14 cellular contexts compared by ENCODE assay signal in genomic region chr13:102913924-102914628, GRCh38.
DNase-seq lines count a peak whose midpoint lies in the region; ATAC-seq, FAIRE-seq and TF ChIP-seq lines count a peak whose summit lies in the region.
"Had no signal": no experiment of that assay in that cellular context is flagged by ENCODE, and none has a peak within 500 bp of the region (broad histone marks: within the 10 kb centered on the region; RNA-seq: fewer than 3 reads in every experiment).

No MANE protein-coding gene starts in this region.

- H3K4me3 Mint-ChIP-seq in stimulated activated effector memory CD8-positive, alpha-beta T cell treated with anti-CD3 and anti-CD28 coated beads, Interleukin-12 subunit alpha, Interleukin-12 subunit beta, amount 100 ng/mL, for 72 hours, result no peak overlapping the region
- H3K4me3 Mint-ChIP-seq: activated CD8-positive, alpha-beta T cell treated with anti-CD3 and anti-CD28 coated beads for 36 hours; stimulated activated naive CD8-positive, alpha-beta T cell treated with anti-CD3 and anti-CD28 coated beads, Interleukin-15, Interleukin-2, amounts not matched to agents 100 ng/mL and 50 ng/mL, for 24 hours had no signal

- no peak for TF ChIP-seq CTCF in bronchial epithelial cell (IDR thresholded peaks at IDR 0.05; ENCODE audit: insufficient read depth, low read length, severe bottlenecking)
- TF ChIP-seq CTCF in omental fat pad (IDR thresholded peaks at IDR 0.05), result no peak
- TF ChIP-seq CTCF in GM20000 (IDR thresholded peaks at IDR 0.05; ENCODE audit: extremely low read depth, missing control alignments), result no peak

- no peak overlapping the region for H3K4me3 ChIP-seq in bronchial epithelial cell (ENCODE audit: low read depth, low read length)
- H3K4me3 ChIP-seq: MG63 had no signal

- FAIRE-seq in bronchial epithelial cell (lab: Jason Lieb, UNC), result no peak
- FAIRE-seq: H1 had no signal

- ATAC-seq in omental fat pad (ENCODE audit: low FRiP score), result no peak
- ATAC-seq in HG03439 (IDR thresholded peaks at IDR 0.05; ENCODE audit: unreplicated experiment), result no peak
- no peak for ATAC-seq in stimulated activated effector memory CD8-positive, alpha-beta T cell treated with anti-CD3 and anti-CD28 coated beads, Interleukin-12 subunit alpha, Interleukin-12 subunit beta, amount 100 ng/mL, for 72 hours
- ATAC-seq: activated CD8-positive, alpha-beta T cell treated with anti-CD3 and anti-CD28 coated beads for 36 hours had no signal

- H3K27me3 ChIP-seq in bronchial epithelial cell (ENCODE audit: control insufficient read depth, insufficient read depth, low read length), result no peaks in the 10 kb centered on the region
- H3K27me3 ChIP-seq: MG63 had no signal

- no peaks in the 10 kb centered on the region for H3K9me3 Mint-ChIP-seq in stimulated activated effector memory CD8-positive, alpha-beta T cell treated with anti-CD3 and anti-CD28 coated beads, Interleukin-12 subunit alpha, Interleukin-12 subunit beta, amount 100 ng/mL, for 72 hours
- H3K9me3 Mint-ChIP-seq: stimulated activated naive CD8-positive, alpha-beta T cell treated with anti-CD3 and anti-CD28 coated beads, Interleukin-15, Interleukin-2, amounts not matched to agents 100 ng/mL and 50 ng/mL, for 24 hours had no signal

- H3K4me1 Mint-ChIP-seq in stimulated activated effector memory CD8-positive, alpha-beta T cell treated with anti-CD3 and anti-CD28 coated beads, Interleukin-12 subunit alpha, Interleukin-12 subunit beta, amount 100 ng/mL, for 72 hours, result no peaks in the 10 kb centered on the region

- H3K27ac Mint-ChIP-seq in stimulated activated effector memory CD8-positive, alpha-beta T cell treated with anti-CD3 and anti-CD28 coated beads, Interleukin-12 subunit alpha, Interleukin-12 subunit beta, amount 100 ng/mL, for 72 hours, result no peak overlapping the region
- H3K27ac Mint-ChIP-seq: activated CD8-positive, alpha-beta T cell treated with anti-CD3 and anti-CD28 coated beads for 36 hours; stimulated activated naive CD8-positive, alpha-beta T cell treated with anti-CD3 and anti-CD28 coated beads, Interleukin-15, Interleukin-2, amounts not matched to agents 100 ng/mL and 50 ng/mL, for 24 hours had no signal

- DNase-seq in Ammon's horn (ENCODE audit: low spot score), result peak; percentile 54
- peak; percentile 66 for DNase-seq in NCI-H2171 (lab: John Stamatoyannopoulos, UW)
- DNase-seq in bronchial epithelial cell (ENCODE audit: low read depth), result peak; percentile 87
- DNase-seq in kidney tubule cell (ENCODE audit: low spot score), result peak; percentile 66
- no peak for DNase-seq in omental fat pad (ENCODE audit: low spot score)
- DNase-seq in GM20000 (ENCODE audit: low spot score), result no peak
- DNase-seq in stimulated activated effector memory CD8-positive, alpha-beta T cell treated with anti-CD3 and anti-CD28 coated beads, Interleukin-12 subunit alpha, Interleukin-12 subunit beta, amount 100 ng/mL, for 72 hours (ENCODE audit: low spot score in 2 of 2), result no peak
- DNase-seq: activated CD8-positive, alpha-beta T cell treated with anti-CD3 and anti-CD28 coated beads for 36 hours; kidney glomerular epithelial cell; MG63; stimulated activated CD4-positive, alpha-beta T cell treated with anti-CD3 and anti-CD28 coated beads, Interleukin-2, amount 100 ng/mL, for 24 hours had no signal

- no peaks in the 10 kb centered on the region for H3K36me3 Mint-ChIP-seq in stimulated activated effector memory CD8-positive, alpha-beta T cell treated with anti-CD3 and anti-CD28 coated beads, Interleukin-12 subunit alpha, Interleukin-12 subunit beta, amount 100 ng/mL, for 72 hours

- no peaks in the 10 kb centered on the region for H3K36me3 ChIP-seq in bronchial epithelial cell (ENCODE audit: control insufficient read depth, insufficient read depth, low read length)
- H3K36me3 ChIP-seq: MG63 had no signal

Comparison
In these comparisons a context has a peak if more than half of its experiments do, and no peak if none do; other contexts are left out.
1. DNase-seq: peak in Ammon's horn (single experiment), NCI-H2171 (single experiment), bronchial epithelial cell (single experiment) and kidney tubule cell (single experiment); none in omental fat pad (single experiment), GM20000 (single experiment) and stimulated activated effector memory CD8-positive, alpha-beta T cell treated with anti-CD3 and anti-CD28 coated beads, Interleukin-12 subunit alpha, Interleukin-12 subunit beta, amount 100 ng/mL, for 72 hours (0 of 2).